In the genomic region with DNA sequence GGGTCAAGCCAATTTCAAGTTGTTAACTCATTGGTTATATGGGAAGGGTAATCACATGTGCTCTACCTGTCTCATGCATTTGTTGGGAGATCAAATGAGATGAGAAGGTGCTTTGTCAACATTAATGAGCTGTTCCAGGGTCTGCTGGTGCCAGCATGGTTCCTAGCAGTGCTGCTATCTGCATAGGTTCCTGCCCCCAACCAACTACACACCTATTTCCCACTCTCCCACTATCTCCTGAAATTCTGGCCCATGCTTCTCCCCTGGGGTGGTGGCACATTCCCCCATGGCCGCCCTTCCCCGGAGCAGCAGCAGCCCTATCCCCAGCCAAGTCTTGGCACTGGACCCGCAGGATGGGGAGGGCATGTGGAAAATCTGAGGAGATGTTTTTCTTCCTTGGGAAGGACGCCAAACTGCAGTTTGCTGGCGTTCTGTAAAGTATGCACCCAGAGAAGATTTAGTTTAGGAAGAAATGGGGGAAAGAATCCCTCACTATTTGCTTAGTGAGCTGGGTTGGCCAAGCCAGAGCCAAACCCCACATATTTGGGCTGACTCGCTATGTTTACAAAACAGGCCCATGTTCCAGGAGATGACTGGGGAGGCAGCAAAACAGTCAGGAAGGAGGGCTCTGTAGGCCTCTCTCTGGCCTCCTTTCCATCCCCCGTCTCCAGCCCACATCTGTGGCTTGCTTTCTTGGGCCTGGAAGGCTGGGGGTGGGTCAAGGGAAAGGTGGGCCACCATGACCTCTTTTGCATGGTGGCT, we compare ENCODE assay signal across 10 cellular contexts. TPM values are rescaled to one million over a fixed set of nuclear protein-coding genes. Genes with fewer than 3 reads are reported as not detected.
A peak's percentile ranks its signal among the peaks of the same experiment; 100 is the strongest.
DNase-seq lines count a peak whose midpoint lies in the region; ATAC-seq and TF ChIP-seq lines count a peak whose summit lies in the region.
"Had no signal": no experiment of that assay in that cellular context is flagged by ENCODE, and none has a peak within 500 bp of the region (broad histone marks: within the 10 kb centered on the region; RNA-seq: fewer than 3 reads in every experiment).

No MANE protein-coding gene starts in this region.

- H3K4me3 Mint-ChIP-seq in T-cell = no peak overlapping the region

- WGBS in mesodermal cell (ENCODE audit: insufficient coverage in 2 of 2), 2 experiments = 81 to 96% methylated on average over 3 to 5 of the region's 7 CpGs
- WGBS in tibial nerve, 2 donors = 18 to 19% methylated on average over 7 of the region's 7 CpGs

- POLR2A ChIA-PET in T-cell (lab: Charles Lee) = no interaction called here

- TF ChIP-seq CTCF in tibial nerve (IDR thresholded peaks at IDR 0.05) = no peak

- in situ Hi-C loops in G401 (cut with HindIII; ENCODE audit: low sequenced_read_pairs) = no loop called here

- H3K4me3 ChIP-seq in mesodermal cell (ENCODE audit: extremely low read depth, insufficient read depth, low read length, poor library complexity, severe bottlenecking) (no peak overlapping the region), tibial nerve (no peak overlapping the region)

- H3K4me1 ChIP-seq in mesodermal cell (ENCODE audit: control insufficient read depth, insufficient read depth, low read length, poor library complexity, severe bottlenecking) (peaks cover 59% of the 10 kb centered on the region), tibial nerve (peaks cover 0 to 49% (median 23%) of the 10 kb centered on the region in 4 donors)

- no peak for TF ChIP-seq POLR2A in tibial nerve (IDR thresholded peaks at IDR 0.05)

- H3K27me3 ChIP-seq in tibial nerve = no peaks in the 10 kb centered on the region

- H3K27me3 Mint-ChIP-seq in T-cell = peaks cover 26 to 31% of the 10 kb centered on the region in 2 donors

- no peaks in the 10 kb centered on the region for H3K4me1 Mint-ChIP-seq in T-cell

- H3K27ac Mint-ChIP-seq in T-cell = no peak overlapping the region

- no peaks in the 10 kb centered on the region for H3K9me3 Mint-ChIP-seq in T-cell

- peak in 1 of 2 donors; percentile 51 for TF ChIP-seq EP300 in tibial nerve (IDR thresholded peaks at IDR 0.05)

- CTCF ChIA-PET in T-cell (lab: Charles Lee) = no interaction called here

- H3K36me3 Mint-ChIP-seq in T-cell = no peaks in the 10 kb centered on the region

- peak overlapping the region; percentile 86 for H3K27ac ChIP-seq in mesodermal cell (ENCODE audit: low read depth, low read length, severe bottlenecking)
- H3K27ac ChIP-seq in tibial nerve = peak overlapping the region; percentile 32 to 84 (median 70)

- no peaks in the 10 kb centered on the region for H3K9me3 ChIP-seq in mesodermal cell (ENCODE audit: control insufficient read depth, low read length)
- H3K9me3 ChIP-seq in tibial nerve = no peaks in the 10 kb centered on the region

- DNase-seq in NCI-H460 (ENCODE audit: extremely low read depth, low read depth) (peak; percentile 94), dermis blood vessel endothelial cell (peak; percentile 53), tibial nerve (ENCODE audit: low spot score in 2 of 2) (peak; percentile 19 to 28), T-cell (no peak), G401 (ENCODE audit: low spot score) (no peak)
- no peak for DNase-seq in activated effector memory CD4-positive, alpha-beta T cell treated with anti-CD3 and anti-CD28 coated beads, Interleukin-2, amount 50 U/mL, for 16 hours
- DNase-seq: activated CD4-positive, alpha-beta T cell treated with anti-CD3 and anti-CD28 coated beads, Interleukin-2, amount 50 U/mL, for 48 hours; NCI-H510A treated with DMSO at 0.1 percent for 48 hours had no signal

- no peak for ATAC-seq in T-cell (replicated peaks in 1 of 4)
- no peak for ATAC-seq in activated CD4-positive, CD25-positive, alpha-beta regulatory T cell treated with anti-CD3 and anti-CD28 coated beads, Interleukin-2, amount 50 U/mL, for 24 hours

- H3K36me3 ChIP-seq in mesodermal cell (ENCODE audit: control insufficient read depth, insufficient read depth, low read length) (no peaks in the 10 kb centered on the region), tibial nerve (no peaks in the 10 kb centered on the region)

RNA-seq across cellular contexts. Expression of gene PPP1R3C, which starts 42.5 kb away (rescaled TPM):
- total RNA-seq in NCI-H460 (2014; rRNA removed; shearing (Covaris generic)) = 160 and 177 TPM in 2 replicates
- polyA plus RNA-seq in NCI-H460 (2014; cell fraction: nucleus; rRNA removed) = 56.7 and 63.1 TPM in 2 replicates
- total RNA-seq in dermis blood vessel endothelial cell (0.51 TPM in 2 replicates), tibial nerve (1 to 10 TPM; 3.3 to 8.7 (median 3.7) TPM), T-cell (under 1 TPM in 3 of 5 donors, not detected in 2; 0.13 to 0.26 (median 0.19) TPM)
- 0.77 TPM for polyA plus RNA-seq in mesodermal cell (2013, experiment 1 of 2)
- 0.76 TPM for polyA plus RNA-seq in mesodermal cell (2013, experiment 2 of 2)
- total RNA-seq in G401 (2014; rRNA removed; shearing (Covaris generic)) = 4.2 and 7.9 TPM in 2 replicates

Comparison
In these comparisons a context has a peak if more than half of its experiments do, and no peak if none do; other contexts are left out.
1. DNase-seq: peak in NCI-H460 (single experiment), dermis blood vessel endothelial cell (single experiment) and tibial nerve (2 of 2); none in T-cell (0 of 34), G401 (single experiment) and activated effector memory CD4-positive, alpha-beta T cell treated with anti-CD3 and anti-CD28 coated beads, Interleukin-2, amount 50 U/mL, for 16 hours (single experiment).
2. RNA of gene PPP1R3C, which starts 42.5 kb away (total RNA-seq): 160 to 177 TPM in NCI-H460; 4.2 to 7.9 TPM in G401, 3.3 to 8.7 TPM in tibial nerve, 0.51 TPM in dermis blood vessel endothelial cell and 0.13 to 0.26 TPM in T-cell; every median in the first group is over 10 times any median in the second.